In genomic region chr2:98576666-98577312, GRCh38 we compare ENCODE assay signal across 16 cellular contexts.
"Had no signal": no experiment of that assay in that cellular context is flagged by ENCODE, and none has a peak within 500 bp of the region (broad histone marks: within the 10 kb centered on the region; RNA-seq: fewer than 3 reads in every experiment).

No MANE protein-coding gene starts in this region.

- H3K9me3 ChIP-seq: sigmoid colon, SJCRH30 had no signal

- H3K4me3 Mint-ChIP-seq: activated naive CD8-positive, alpha-beta T cell; effector memory CD8-positive, alpha-beta T cell had no signal

- H3K27ac Mint-ChIP-seq: activated T-helper 2 cell treated with anti-CD3 and anti-CD28 coated beads, Interferon-gamma antibody, Interleukin-2, Interleukin-4, amounts not matched to agents 10 μg/mL and 5 μg/mL and 100 μg/mL, durations not matched to agents 14 hours and 24 hours and 36 hours had no signal

- H3K36me3 ChIP-seq: SJCRH30 had no signal

- H3K27me3 Mint-ChIP-seq: activated naive CD8-positive, alpha-beta T cell; effector memory CD8-positive, alpha-beta T cell had no signal

- H3K27me3 ChIP-seq: sigmoid colon, SJCRH30 had no signal

- DNase-seq: activated CD4-positive, alpha-beta T cell treated with anti-CD3 and anti-CD28 coated beads, Interleukin-2, amount 50 U/mL, for 1 hour; activated T-cell treated with anti-CD3 and anti-CD28 coated beads for 4 hours; effector memory CD8-positive, alpha-beta T cell; foreskin fibroblast; glutamatergic neuron; hippocampal formation; mammary epithelial cell; sigmoid colon; SJCRH30; stimulated activated CD4-positive, alpha-beta T cell treated with anti-CD3 and anti-CD28 coated beads, Interleukin-4, amount 100 ng/mL, for 4 hours; stimulated activated naive CD4-positive, alpha-beta T cell; T1000 had no signal

- ATAC-seq: effector memory CD8-positive, alpha-beta T cell; left lobe of liver had no signal

- H3K9me3 Mint-ChIP-seq: activated T-helper 2 cell treated with anti-CD3 and anti-CD28 coated beads, Interferon-gamma antibody, Interleukin-2, Interleukin-4, amounts not matched to agents 10 μg/mL and 5 μg/mL and 100 μg/mL, durations not matched to agents 14 hours and 24 hours and 36 hours; effector memory CD8-positive, alpha-beta T cell had no signal

- H3K4me3 ChIP-seq: sigmoid colon, SJCRH30 had no signal

- H3K4me1 ChIP-seq: parathyroid adenoma, sigmoid colon, SJCRH30 had no signal
